Comparison of ENCODE assay signal across 17 cellular contexts in the genomic region with DNA sequence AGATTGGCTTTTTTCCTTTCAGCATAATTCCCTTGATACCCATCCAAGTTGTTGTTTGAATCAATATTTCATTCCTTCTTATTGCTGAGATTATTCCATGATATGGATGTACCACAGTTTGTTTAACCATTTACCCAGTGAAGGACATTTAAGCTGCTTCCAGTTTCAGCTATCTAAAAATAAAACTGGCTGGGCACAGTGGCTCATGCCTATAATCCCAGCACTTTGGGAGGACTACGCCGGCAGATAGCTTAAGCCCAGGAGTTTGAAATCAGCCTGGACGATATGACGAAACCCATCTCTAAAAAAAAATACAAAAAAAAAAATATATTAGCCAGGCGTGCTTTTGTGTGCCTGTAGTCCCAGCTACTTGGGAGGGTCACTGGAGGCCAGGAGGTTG. TPM values are rescaled to one million over a fixed set of nuclear protein-coding genes. Genes with fewer than 3 reads are reported as not detected.
A peak's percentile ranks its signal among the peaks of the same experiment; 100 is the strongest.
DNase-seq lines count a peak whose midpoint lies in the region; ATAC-seq and TF ChIP-seq lines count a peak whose summit lies in the region.
"Had no signal": no experiment of that assay in that cellular context is flagged by ENCODE, and none has a peak within 500 bp of the region (broad histone marks: within the 10 kb centered on the region; RNA-seq: fewer than 3 reads in every experiment).

No MANE protein-coding gene starts in this region.

- H3K4me3 ChIP-seq in gastrocnemius medialis = no peak overlapping the region
- H3K4me3 ChIP-seq: BLaER1 treated with 17β-estradiol and CSF1 and Interleukin-3, amounts not matched to agents 10 nM and 100 nM had no signal

- H3K9me3 Mint-ChIP-seq in chondrocyte (ENCODE audit: low read depth) = no peaks in the 10 kb centered on the region
- H3K9me3 Mint-ChIP-seq: CD4-positive, alpha-beta T cell; CD8-positive, alpha-beta T cell had no signal

- peaks cover 0 to 26% of the 10 kb centered on the region in 2 donors for H3K36me3 ChIP-seq in gastrocnemius medialis

- no peak overlapping the region for H3K27ac Mint-ChIP-seq in chondrocyte (ENCODE audit: unreplicated experiment)
- H3K27ac Mint-ChIP-seq: B cell; CD4-positive, alpha-beta T cell; CD8-positive, alpha-beta T cell had no signal

- H3K4me1 ChIP-seq in gastrocnemius medialis = peaks cover 0 to 8% of the 10 kb centered on the region in 2 donors
- H3K4me1 ChIP-seq: BLaER1 treated with 17β-estradiol and CSF1 and Interleukin-3, amounts not matched to agents 10 nM and 100 nM; Caco-2 had no signal

- in situ Hi-C loops in gastrocnemius medialis (cut with MboI; ENCODE audit: low sequenced_read_pairs in 4 of 4) = no loop called here

- ATAC-seq in gastrocnemius medialis = peak; percentile 50 to 59
- ATAC-seq in HG02588 (IDR thresholded peaks at IDR 0.05; ENCODE audit: unreplicated experiment) = no peak
- ATAC-seq: CD8-positive, alpha-beta T cell had no signal

- no peaks in the 10 kb centered on the region for H3K27me3 Mint-ChIP-seq in chondrocyte (ENCODE audit: low read depth)
- H3K27me3 Mint-ChIP-seq: B cell; CD4-positive, alpha-beta T cell had no signal

- H3K4me1 Mint-ChIP-seq in chondrocyte (ENCODE audit: low read depth) = no peaks in the 10 kb centered on the region
- H3K4me1 Mint-ChIP-seq: B cell had no signal

- TF ChIP-seq POLR2A in gastrocnemius medialis (IDR thresholded peaks at IDR 0.05) = no peak

- H3K36me3 Mint-ChIP-seq in chondrocyte (ENCODE audit: low read depth) = peaks cover 7% of the 10 kb centered on the region

- H3K9me3 ChIP-seq in gastrocnemius medialis = no peaks in the 10 kb centered on the region
- H3K9me3 ChIP-seq: BLaER1 treated with 17β-estradiol and CSF1 and Interleukin-3, amounts not matched to agents 10 nM and 100 nM; Caco-2 had no signal

- H3K27me3 ChIP-seq in gastrocnemius medialis = no peaks in the 10 kb centered on the region
- H3K27me3 ChIP-seq: BLaER1 treated with 17β-estradiol and CSF1 and Interleukin-3, amounts not matched to agents 10 nM and 100 nM had no signal

- H3K27ac ChIP-seq in gastrocnemius medialis = peak overlapping the region in 2 of 4 donors; percentile 20 to 46
- H3K27ac ChIP-seq: BLaER1 treated with 17β-estradiol and CSF1 and Interleukin-3, amounts not matched to agents 10 nM and 100 nM; C4-2B had no signal

- TF ChIP-seq CTCF in chondrocyte (IDR thresholded peaks at IDR 0.05) (no peak), gastrocnemius medialis (IDR thresholded peaks at IDR 0.05 in 4 of 5, conservative IDR thresholded peaks at IDR 0.05 in 1 of 5) (no peak)

- no peak overlapping the region for H3K4me3 Mint-ChIP-seq in chondrocyte (ENCODE audit: unreplicated experiment)
- H3K4me3 Mint-ChIP-seq: B cell; CD4-positive, alpha-beta T cell; CD8-positive, alpha-beta T cell had no signal

- DNase-seq in MV-4-11 (lab: John Stamatoyannopoulos, UW) (peak; percentile 6), chondrocyte (ENCODE audit: low spot score) (peak; percentile 21), gastrocnemius medialis (no peak)
- DNase-seq in activated CD8-positive, alpha-beta memory T cell treated with anti-CD3 and anti-CD28 coated beads, Interleukin-2, amount 50 U/mL, for 4 hours = no peak
- DNase-seq: 8988T; ACHN; Caco-2; Calu3; CD4-positive, alpha-beta T cell; DMS79 treated with DMSO at 0.1 percent for 48 hours; GF-D8 had no signal

- intact Hi-C loops in gastrocnemius medialis (cut with DNase I; ENCODE audit: low total_unique reads) = loop anchor here (5.0 kb wide), 1 partner anchor 33 kb away; a partner anchor contains a TSS

RNA-seq across cellular contexts. Expression of a gene that starts 32.6 kb away (rescaled TPM):
- total RNA-seq in chondrocyte (7.0 to 9.2 TPM (median 8.9 TPM) in 3 replicates), gastrocnemius medialis (100 to 1,000 TPM in 2 of 4 donors, 10 to 100 TPM in 2; 51.5 to 121 (median 108) TPM)

RNA-seq across cellular contexts. Expression of a gene that starts 42.6 kb away (rescaled TPM):
- total RNA-seq in chondrocyte (not detected in 3 replicates), gastrocnemius medialis (1 to 10 TPM in 3 of 4 donors, not detected in 1; 1.1 to 3.1 (median 1.4) TPM)
- total RNA-seq: A673, Caco-2, Calu3 had no signal

RNA-seq across cellular contexts. Expression of a gene that starts 43.3 kb away (rescaled TPM):
- 7.8 to 11.7 TPM (median 8.2 TPM) in 3 replicates for total RNA-seq in chondrocyte
- total RNA-seq in gastrocnemius medialis = 10 to 100 TPM; 11.9 to 20.5 (median 17.9) TPM

RNA-seq across cellular contexts. Expression of a gene that starts 51.8 kb away (rescaled TPM):
- total RNA-seq in chondrocyte (9.3 to 10.0 TPM (median 9.9 TPM) in 3 replicates), gastrocnemius medialis (10 to 100 TPM; 11.4 to 14.6 (median 13.7) TPM)

RNA-seq across cellular contexts. Expression of a gene that starts 52.1 kb away (rescaled TPM):
- 39.6 to 44.3 TPM (median 40.7 TPM) in 3 replicates for total RNA-seq in chondrocyte
- total RNA-seq in gastrocnemius medialis = 10 to 100 TPM; 17.7 to 56.1 (median 35.6) TPM

Comparison
In these comparisons a context has a peak if more than half of its experiments do, and no peak if none do; other contexts are left out.
1. DNase-seq: peak in MV-4-11 (single experiment) and chondrocyte (single experiment); none in gastrocnemius medialis (0 of 2) and activated CD8-positive, alpha-beta memory T cell treated with anti-CD3 and anti-CD28 coated beads, Interleukin-2, amount 50 U/mL, for 4 hours (single experiment).